13 cellular contexts compared by ENCODE assay signal in the genomic region with DNA sequence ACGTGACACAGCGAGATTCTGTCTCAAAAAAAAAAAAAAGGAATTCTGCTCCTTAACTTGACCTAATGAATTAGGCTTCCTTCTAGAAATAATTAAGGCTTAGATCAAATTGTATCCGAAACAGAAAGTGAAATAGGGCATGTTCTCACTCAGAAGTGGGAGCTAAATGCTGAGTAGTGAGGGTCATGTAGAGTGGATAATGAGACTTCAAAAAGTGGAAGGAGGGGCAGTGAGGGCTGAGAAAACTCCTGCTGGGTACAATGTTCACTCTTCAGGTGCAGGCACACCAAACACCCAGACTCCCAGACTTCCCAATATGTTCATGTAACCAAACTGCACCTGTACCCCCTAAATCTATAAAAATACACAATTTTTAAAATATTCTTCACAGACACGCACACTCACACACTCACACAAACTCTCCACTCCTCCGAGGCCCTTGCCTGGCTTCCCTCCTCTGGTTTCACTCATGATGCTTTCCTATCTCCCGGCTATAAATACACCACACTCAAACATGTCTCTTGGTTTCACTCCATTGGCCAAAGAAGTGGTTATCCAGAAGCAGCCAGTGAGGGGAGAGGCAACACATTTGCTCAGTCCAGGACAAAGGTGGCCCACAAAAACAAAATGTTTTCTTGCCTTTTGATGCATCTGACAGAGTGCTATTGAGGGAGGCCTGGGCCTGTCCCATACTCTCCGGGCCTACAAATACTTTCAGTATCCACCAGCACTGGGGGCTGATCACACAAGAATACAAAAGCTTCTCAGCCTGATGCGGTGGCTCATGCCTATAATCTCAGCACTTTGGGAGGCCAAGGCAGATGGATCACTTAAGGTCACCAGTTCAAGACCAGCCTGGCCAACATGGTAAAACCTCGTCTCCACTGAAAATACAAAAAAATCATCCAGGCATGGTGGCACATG.
A peak's percentile ranks its signal among the peaks of the same experiment; 100 is the strongest.
DNase-seq lines count a peak whose midpoint lies in the region; ATAC-seq and TF ChIP-seq lines count a peak whose summit lies in the region.
"Had no signal": no experiment of that assay in that cellular context is flagged by ENCODE, and none has a peak within 500 bp of the region (broad histone marks: within the 10 kb centered on the region; RNA-seq: fewer than 3 reads in every experiment).

No MANE protein-coding gene starts in this region.

- peaks cover 36% of the 10 kb centered on the region for H3K4me1 ChIP-seq in OCI-LY7 (ENCODE audit: insufficient read depth, low read length, poor library complexity, severe bottlenecking)
- no peaks in the 10 kb centered on the region for H3K4me1 ChIP-seq in breast epithelium
- H3K4me1 ChIP-seq in colonic mucosa: no peaks in the 10 kb centered on the region

- peaks cover 58 to 60% of the 10 kb centered on the region in 2 donors for H3K4me1 Mint-ChIP-seq in natural killer cell treated with Interleukin-12 subunit alpha and Interleukin-12 subunit beta and Interleukin-15 and Interleukin-18, amount 100 ng/mL, for 72 hours (ENCODE audit: low read depth in 2 of 2)
- H3K4me1 Mint-ChIP-seq in natural killer cell: peaks cover 16 to 19% of the 10 kb centered on the region in 2 donors

- H2AFZ ChIP-seq in OCI-LY7 (ENCODE audit: low read length): 0 out of 2 replicates have a peak overlapping the region, but pooled peaks have one; percentile 10

- no TSS peak for BruUV-seq in OCI-LY7 (replicated peaks; lab: Mats Ljungman, UMichigan)

- intact Hi-C loops in natural killer cell (cut with micrococcal nuclease) (no loop called here), OCI-LY7 (cut with micrococcal nuclease; ENCODE audit: unreplicated experiment) (loop anchor here (10.0 kb wide), 1 partner anchor 265 kb away; the partner anchor contains the start of gene IRF2BP2), left ventricle myocardium superior (cut with micrococcal nuclease) (no loop called here), breast epithelium (cut with DNase I; ENCODE audit: low total_unique reads) (no loop called here), colonic mucosa (cut with DNase I) (no loop called here)

- H3K9ac ChIP-seq in colonic mucosa (ENCODE audit: low read depth in 2 of 2, low read length in 2 of 2): no peak overlapping the region

- H3K27me3 Mint-ChIP-seq in natural killer cell treated with Interleukin-12 subunit alpha and Interleukin-12 subunit beta and Interleukin-15 and Interleukin-18, amount 100 ng/mL, for 72 hours: no peaks in the 10 kb centered on the region
- peaks cover 0 to 7% of the 10 kb centered on the region in 2 donors for H3K27me3 Mint-ChIP-seq in natural killer cell (ENCODE audit: low read depth in 2 of 2)
- H3K27me3 Mint-ChIP-seq: T-cell had no signal

- CTCF ChIA-PET in OCI-LY7 (lab: Charles Lee; ENCODE audit: unreplicated experiment): interaction anchor here (0.6 kb wide), 1 partner anchor 180 kb away, joined by 13 read pairs; no protein-coding TSS in a partner anchor

- H3K9me3 ChIP-seq in OCI-LY7 (ENCODE audit: low read length) (no peaks in the 10 kb centered on the region), breast epithelium (no peaks in the 10 kb centered on the region), colonic mucosa (no peaks in the 10 kb centered on the region)

- no peak overlapping the region for H3K4me3 Mint-ChIP-seq in natural killer cell treated with Interleukin-12 subunit alpha and Interleukin-12 subunit beta and Interleukin-15 and Interleukin-18, amount 100 ng/mL, for 72 hours
- no peak overlapping the region for H3K4me3 Mint-ChIP-seq in natural killer cell
- H3K4me3 Mint-ChIP-seq: activated naive CD4-positive, alpha-beta T cell treated with anti-CD3 and anti-CD28 coated beads for 36 hours; immature natural killer cell; T-cell had no signal

- no peaks in the 10 kb centered on the region for H3K9me2 ChIP-seq in OCI-LY7 (ENCODE audit: insufficient read depth, low read length)

- POLR2A ChIA-PET in OCI-LY7 (lab: Charles Lee): interaction anchor here (0.7 to 1.3 kb wide), 4 partner anchors 12 to 208 kb away, joined by 3 to 4 read pairs (median 3); no protein-coding TSS in a partner anchor

- no peak overlapping the region for H3K27ac ChIP-seq in OCI-LY7 (ENCODE audit: low read depth, low read length, poor library complexity, severe bottlenecking)
- no peak overlapping the region for H3K27ac ChIP-seq in breast epithelium
- H3K27ac ChIP-seq in colonic mucosa: no peak overlapping the region

- H3K9me3 Mint-ChIP-seq in natural killer cell treated with Interleukin-12 subunit alpha and Interleukin-12 subunit beta and Interleukin-15 and Interleukin-18, amount 100 ng/mL, for 72 hours: no peaks in the 10 kb centered on the region
- H3K9me3 Mint-ChIP-seq in natural killer cell: peaks cover 0 to 2% of the 10 kb centered on the region in 2 donors
- H3K9me3 Mint-ChIP-seq: activated naive CD4-positive, alpha-beta T cell treated with anti-CD3 and anti-CD28 coated beads for 36 hours; immature natural killer cell; T-cell had no signal

- H3K36me3 ChIP-seq in OCI-LY7 (ENCODE audit: insufficient read depth, low read length): no peaks in the 10 kb centered on the region
- no peaks in the 10 kb centered on the region for H3K36me3 ChIP-seq in breast epithelium
- no peaks in the 10 kb centered on the region for H3K36me3 ChIP-seq in colonic mucosa

- H3K4me3 ChIP-seq in OCI-LY7 (ENCODE audit: low read depth, low read length, poor library complexity, severe bottlenecking) (no peak overlapping the region), breast epithelium (no peak overlapping the region), colonic mucosa (no peak overlapping the region)

- no peak for TF ChIP-seq POLR2A in breast epithelium (IDR thresholded peaks at IDR 0.05)

- H3K27me3 ChIP-seq in breast epithelium (no peaks in the 10 kb centered on the region), colonic mucosa (no peaks in the 10 kb centered on the region)

- H3K4me2 ChIP-seq in OCI-LY7 (ENCODE audit: low read length): no peak overlapping the region

- TF ChIP-seq CTCF in natural killer cell (IDR thresholded peaks at IDR 0.05) (no peak), OCI-LY7 (conservative IDR thresholded peaks at IDR 0.05; ENCODE audit: low read length) (no peak), breast epithelium (IDR thresholded peaks at IDR 0.05) (no peak), colonic mucosa (IDR thresholded peaks at IDR 0.05) (no peak)

- no peak for ATAC-seq in natural killer cell treated with Interleukin-12 subunit alpha and Interleukin-12 subunit beta and Interleukin-15 and Interleukin-18, amount 100 ng/mL, for 72 hours
- ATAC-seq in natural killer cell (no peak), left ventricle myocardium superior (peak; percentile 85)
- ATAC-seq: T-cell had no signal

- H3K79me2 ChIP-seq in OCI-LY7 (ENCODE audit: insufficient read depth, low read depth, low read length): no peaks in the 10 kb centered on the region

- peak overlapping the region; percentile 17 to 88 for H3K27ac Mint-ChIP-seq in natural killer cell treated with Interleukin-12 subunit alpha and Interleukin-12 subunit beta and Interleukin-15 and Interleukin-18, amount 100 ng/mL, for 72 hours
- H3K27ac Mint-ChIP-seq in natural killer cell: no peak overlapping the region
- H3K27ac Mint-ChIP-seq: activated naive CD4-positive, alpha-beta T cell treated with anti-CD3 and anti-CD28 coated beads for 36 hours had no signal

- no peaks in the 10 kb centered on the region for H3K36me3 Mint-ChIP-seq in natural killer cell treated with Interleukin-12 subunit alpha and Interleukin-12 subunit beta and Interleukin-15 and Interleukin-18, amount 100 ng/mL, for 72 hours
- H3K36me3 Mint-ChIP-seq in natural killer cell: no peaks in the 10 kb centered on the region
- H3K36me3 Mint-ChIP-seq: immature natural killer cell, naive B cell, T-cell had no signal

- H4K20me1 ChIP-seq in OCI-LY7 (ENCODE audit: insufficient read depth, low read length): no peaks in the 10 kb centered on the region

- peak; percentile 23 for DNase-seq in natural killer cell treated with Interleukin-12 subunit alpha and Interleukin-12 subunit beta and Interleukin-15 and Interleukin-18, amount 100 ng/mL, for 72 hours (ENCODE audit: low spot score)
- DNase-seq in natural killer cell (no peak), OCI-LY7 (ENCODE audit: low spot score) (no peak), left ventricle myocardium superior (no peak), NCI-H526 treated with DMSO at 0.1 percent for 48 hours (lab: John Stamatoyannopoulos, UW) (no peak), breast epithelium (ENCODE audit: low spot score in 2 of 2) (no peak), colonic mucosa (no peak), NCI-H446 treated with DMSO at 0.1 percent for 48 hours (lab: John Stamatoyannopoulos, UW) (no peak)
- DNase-seq: activated CD4-positive, alpha-beta T cell treated with anti-CD3 and anti-CD28 coated beads for 4 hours; activated naive CD4-positive, alpha-beta T cell treated with anti-CD3 and anti-CD28 coated beads for 36 hours; immature natural killer cell; naive B cell; T-cell had no signal

Comparison
In these comparisons a context has a peak if more than half of its experiments do, and no peak if none do; other contexts are left out.
1. H3K27ac Mint-ChIP-seq: peak in natural killer cell treated with Interleukin-12 subunit alpha and Interleukin-12 subunit beta and Interleukin-15 and Interleukin-18, amount 100 ng/mL, for 72 hours (2 of 2); none in natural killer cell (0 of 2).